ENCODE assay signal across 8 cellular contexts in genomic region chr10:28628184-28628893, GRCh38. TPM values are rescaled to one million over a fixed set of nuclear protein-coding genes. Genes with fewer than 3 reads are reported as not detected.
DNase-seq lines count a peak whose midpoint lies in the region; ATAC-seq lines count a peak whose summit lies in the region.

No MANE protein-coding gene starts in this region.

- ATAC-seq in HG02981 (IDR thresholded peaks at IDR 0.05; ENCODE audit: unreplicated experiment): peak; percentile 71
- ATAC-seq in left lobe of liver: peak; percentile 97

- DNase-seq in NCI-H1417 (lab: John Stamatoyannopoulos, UW) (peak; percentile 35 to 75 (median 56)), NCI-H1417 treated with DMSO at 0.1 percent for 48 hours (lab: John Stamatoyannopoulos, UW) (no peak), NCI-H2227 treated with DMSO at 0.1 percent for 48 hours (lab: John Stamatoyannopoulos, UW) (peak; percentile 23), cerebellum (ENCODE audit: low spot score) (peak; percentile 44), left lobe of liver (ENCODE audit: low spot score) (peak; percentile 78)
- DNase-seq in activated CD4-positive, CD25-positive, alpha-beta regulatory T cell treated with anti-CD3 and anti-CD28 coated beads, Interleukin-2, amount 50 U/mL, for 72 hours: peak; percentile 72
- peak; percentile 67 for DNase-seq in stimulated activated CD4-positive, alpha-beta T cell treated with anti-CD3 and anti-CD28 coated beads, Interleukin-4, amount 100 ng/mL, for 1 hour

RNA-seq across cellular contexts. Expression of gene BAMBI, which starts 49.0 kb away (rescaled TPM):
- total RNA-seq in cerebellum: 4.1 TPM
- 7.7 TPM for total RNA-seq in left lobe of liver
